Comparison of ENCODE assay signal across 18 cellular contexts in the genomic region with DNA sequence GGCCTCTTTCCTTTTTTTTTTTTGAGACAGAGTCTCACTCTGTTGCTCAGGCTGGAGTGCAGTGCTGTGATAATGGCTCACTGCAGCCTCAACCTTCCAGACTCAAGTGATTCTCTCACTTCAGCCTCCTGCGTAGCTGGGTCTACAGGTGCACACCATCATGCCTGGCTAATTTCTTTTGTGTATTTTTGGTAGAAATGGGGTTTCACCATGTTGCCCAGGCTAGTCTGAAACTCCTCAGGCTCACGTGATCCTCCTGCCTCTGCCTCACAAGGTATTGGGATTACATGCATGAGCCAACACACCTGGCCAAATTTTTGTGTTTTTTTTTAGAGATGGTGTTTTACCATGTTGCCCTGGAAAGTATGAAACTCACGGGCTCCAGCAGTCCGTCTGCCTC. TPM values are rescaled to one million over a fixed set of nuclear protein-coding genes. Genes with fewer than 3 reads are reported as not detected.
A peak's percentile ranks its signal among the peaks of the same experiment; 100 is the strongest.
DNase-seq lines count a peak whose midpoint lies in the region; ATAC-seq, FAIRE-seq and TF ChIP-seq lines count a peak whose summit lies in the region.
"Had no signal": no experiment of that assay in that cellular context is flagged by ENCODE, and none has a peak within 500 bp of the region (broad histone marks: within the 10 kb centered on the region; RNA-seq: fewer than 3 reads in every experiment).

No MANE protein-coding gene starts in this region.

- H3K4me2 ChIP-seq in Karpas-422 (ENCODE audit: low read depth, low read length, poor library complexity, severe bottlenecking) = no peak overlapping the region
- H3K4me2 ChIP-seq: GM23338 had no signal

- peaks cover 11% of the 10 kb centered on the region for H3K79me2 ChIP-seq in Karpas-422 (ENCODE audit: low read length)

- H3K36me3 ChIP-seq in Karpas-422 (ENCODE audit: insufficient read depth, low read length) (peaks cover 19% of the 10 kb centered on the region), kidney (ENCODE audit: control insufficient read depth in 1 of 2, insufficient read depth in 2 of 2, low read length in 2 of 2) (peaks cover 2 to 8% of the 10 kb centered on the region in 2 donors)
- H3K36me3 ChIP-seq: breast epithelium had no signal

- no peaks in the 10 kb centered on the region for H4K20me1 ChIP-seq in Karpas-422 (ENCODE audit: insufficient read depth, low read depth, low read length)

- H3K4me1 ChIP-seq in Karpas-422 (ENCODE audit: low read length) (peaks cover 73% of the 10 kb centered on the region), kidney (ENCODE audit: control insufficient read depth in 1 of 2, insufficient read depth in 1 of 2, low read depth in 1 of 2, low read length in 2 of 2) (no peaks in the 10 kb centered on the region)
- H3K4me1 ChIP-seq: breast epithelium, SJCRH30 had no signal

- peak; percentile 54 for ATAC-seq in GM18870 (IDR thresholded peaks at IDR 0.05; ENCODE audit: unreplicated experiment)
- peak; percentile 65 for ATAC-seq in GM21576 (IDR thresholded peaks at IDR 0.05; ENCODE audit: unreplicated experiment)
- ATAC-seq in stimulated activated memory B cell treated with anti-CD40 and anti-IgM and Interleukin-4, amounts not matched to agents 10 μg/mL and 1 μg/mL and 100 μg/mL, for 72 hours = peak; percentile 60
- ATAC-seq in T-helper 17 cell = no peak
- ATAC-seq in GM21360 (IDR thresholded peaks at IDR 0.05; ENCODE audit: unreplicated experiment) = no peak
- ATAC-seq: GM23338, heart right ventricle had no signal

- no peak for FAIRE-seq in kidney (lab: Jason Lieb, UNC)
- FAIRE-seq: islet of Langerhans had no signal

- peak; percentile 62 for DNase-seq in Karpas-422
- no peak for DNase-seq in T-helper 17 cell
- no peak for DNase-seq in kidney
- no peak for DNase-seq in NCI-H526 (lab: John Stamatoyannopoulos, UW)
- DNase-seq: activated CD4-positive, alpha-beta T cell treated with anti-CD3 and anti-CD28 coated beads for 48 hours; activated naive CD8-positive, alpha-beta T cell treated with anti-CD3 and anti-CD28 coated beads for 36 hours; heart right ventricle; NCI-H2171; retina; SJCRH30; substantia nigra had no signal

- no peak overlapping the region for H2AFZ ChIP-seq in Karpas-422 (ENCODE audit: low read length)
- H2AFZ ChIP-seq: GM23338 had no signal

- no peak for TF ChIP-seq CTCF in kidney (IDR thresholded peaks at IDR 0.05; ENCODE audit: borderline replicate concordance, extremely low read depth, insufficient read depth)

- intact Hi-C loops in kidney (cut with DNase I) = no loop called here

- H3K9ac ChIP-seq in Karpas-422 (ENCODE audit: low read length) = no peak overlapping the region
- H3K9ac ChIP-seq in kidney (ENCODE audit: low read length in 2 of 2) = no peak overlapping the region

- H3K27ac Mint-ChIP-seq in stimulated activated memory B cell treated with anti-CD40 and anti-IgM and Interleukin-4, amounts not matched to agents 10 μg/mL and 1 μg/mL and 100 μg/mL, for 72 hours = peak overlapping the region; percentile 71
- no peak overlapping the region for H3K27ac Mint-ChIP-seq in T-helper 17 cell
- H3K27ac Mint-ChIP-seq: activated naive CD8-positive, alpha-beta T cell treated with anti-CD3 and anti-CD28 coated beads for 36 hours; GM23338 had no signal

- peak overlapping the region; percentile 96 for H3K27ac ChIP-seq in Karpas-422 (ENCODE audit: low read length)
- no peak overlapping the region for H3K27ac ChIP-seq in kidney (ENCODE audit: low read depth in 2 of 2, low read length in 2 of 2)
- H3K27ac ChIP-seq: breast epithelium, heart right ventricle, SJCRH30 had no signal

- H3K4me3 Mint-ChIP-seq in stimulated activated memory B cell treated with anti-CD40 and anti-IgM and Interleukin-4, amounts not matched to agents 10 μg/mL and 1 μg/mL and 100 μg/mL, for 72 hours = no peak overlapping the region
- no peak overlapping the region for H3K4me3 Mint-ChIP-seq in T-helper 17 cell
- H3K4me3 Mint-ChIP-seq: activated naive CD8-positive, alpha-beta T cell treated with anti-CD3 and anti-CD28 coated beads for 36 hours; GM23338 had no signal

- no peaks in the 10 kb centered on the region for H3K9me2 ChIP-seq in Karpas-422 (replicated peaks; ENCODE audit: insufficient read depth, low read length)

- H3K4me3 ChIP-seq in Karpas-422 (ENCODE audit: low read length) (no peak overlapping the region), kidney (ENCODE audit: low read length in 2 of 2) (no peak overlapping the region)
- H3K4me3 ChIP-seq: breast epithelium, GM23338, heart right ventricle, SJCRH30 had no signal

- peaks cover 69% of the 10 kb centered on the region for H3K4me1 Mint-ChIP-seq in stimulated activated memory B cell treated with anti-CD40 and anti-IgM and Interleukin-4, amounts not matched to agents 10 μg/mL and 1 μg/mL and 100 μg/mL, for 72 hours
- H3K4me1 Mint-ChIP-seq in T-helper 17 cell = peaks cover 5% of the 10 kb centered on the region

- H3K9me3 Mint-ChIP-seq in stimulated activated memory B cell treated with anti-CD40 and anti-IgM and Interleukin-4, amounts not matched to agents 10 μg/mL and 1 μg/mL and 100 μg/mL, for 72 hours = no peaks in the 10 kb centered on the region
- H3K9me3 Mint-ChIP-seq: activated naive CD8-positive, alpha-beta T cell treated with anti-CD3 and anti-CD28 coated beads for 36 hours; GM23338 had no signal

- no peaks in the 10 kb centered on the region for H3K9me3 ChIP-seq in Karpas-422 (ENCODE audit: low read length)
- H3K9me3 ChIP-seq in T-helper 17 cell (ENCODE audit: control insufficient read depth, low read length, poor library complexity, severe bottlenecking) = no peaks in the 10 kb centered on the region
- H3K9me3 ChIP-seq in kidney (ENCODE audit: control insufficient read depth in 1 of 2, low read length in 2 of 2) = no peaks in the 10 kb centered on the region
- H3K9me3 ChIP-seq: breast epithelium, heart right ventricle, SJCRH30 had no signal

- H3K27me3 Mint-ChIP-seq in stimulated activated memory B cell treated with anti-CD40 and anti-IgM and Interleukin-4, amounts not matched to agents 10 μg/mL and 1 μg/mL and 100 μg/mL, for 72 hours = no peaks in the 10 kb centered on the region
- no peaks in the 10 kb centered on the region for H3K27me3 Mint-ChIP-seq in T-helper 17 cell
- H3K27me3 Mint-ChIP-seq: activated naive CD8-positive, alpha-beta T cell treated with anti-CD3 and anti-CD28 coated beads for 36 hours had no signal

- H3K36me3 Mint-ChIP-seq in stimulated activated memory B cell treated with anti-CD40 and anti-IgM and Interleukin-4, amounts not matched to agents 10 μg/mL and 1 μg/mL and 100 μg/mL, for 72 hours = peaks cover 61% of the 10 kb centered on the region
- peaks cover 3% of the 10 kb centered on the region for H3K36me3 Mint-ChIP-seq in T-helper 17 cell (ENCODE audit: low read depth)
- H3K36me3 Mint-ChIP-seq: activated naive CD8-positive, alpha-beta T cell treated with anti-CD3 and anti-CD28 coated beads for 36 hours had no signal

- no peaks in the 10 kb centered on the region for H3K27me3 ChIP-seq in Karpas-422 (ENCODE audit: low read length)
- H3K27me3 ChIP-seq: breast epithelium, heart right ventricle, SJCRH30 had no signal

RNA-seq across cellular contexts. Expression of a gene that starts 29.3 kb away (rescaled TPM):
- 39.9 and 41.5 TPM in 2 replicates for total RNA-seq in Karpas-422 (2014; rRNA removed; shearing (Covaris generic); ENCODE audit: low replicate concordance)
- 10 to 100 TPM in 1 of 2 donors, 1 to 10 TPM in 1; 6.2 to 22.8 TPM for total RNA-seq in T-helper 17 cell
- total RNA-seq in kidney = 70.0 TPM
- 28.5 TPM for polyA plus RNA-seq in kidney (ENCODE audit: insufficient read depth, low read depth, low replicate concordance)

Comparison
In these comparisons a context has a peak if more than half of its experiments do, and no peak if none do; other contexts are left out.
1. ATAC-seq: peak in GM18870 (single experiment), GM21576 (single experiment) and stimulated activated memory B cell treated with anti-CD40 and anti-IgM and Interleukin-4, amounts not matched to agents 10 μg/mL and 1 μg/mL and 100 μg/mL, for 72 hours (single experiment); none in T-helper 17 cell (single experiment) and GM21360 (single experiment).